In genomic region chr3:2156244-2156847, GRCh38 we compare ENCODE assay signal across 8 cellular contexts. TPM values are rescaled to one million over a fixed set of nuclear protein-coding genes. Genes with fewer than 3 reads are reported as not detected.
DNase-seq lines count a peak whose midpoint lies in the region; ATAC-seq and TF ChIP-seq lines count a peak whose summit lies in the region.

No MANE protein-coding gene starts in this region.

- TF ChIP-seq POLR2A in gastrocnemius medialis (IDR thresholded peaks at IDR 0.05) = no peak

- no peak for ATAC-seq in DND-41 (ENCODE audit: insufficient read depth, low read depth)
- ATAC-seq in GM21515 (IDR thresholded peaks at IDR 0.05; ENCODE audit: unreplicated experiment) = peak; percentile 64
- ATAC-seq in gastrocnemius medialis = no peak

- no peaks in the 10 kb centered on the region for H3K36me3 ChIP-seq in DND-41 (ENCODE audit: insufficient read depth, low read length)
- H3K36me3 ChIP-seq in fibroblast of lung (ENCODE audit: control insufficient read depth, insufficient read depth, low read length) = no peaks in the 10 kb centered on the region
- H3K36me3 ChIP-seq in gastrocnemius medialis = no peaks in the 10 kb centered on the region

- DNase-seq in DND-41 (no peak), NCI-H82 treated with DMSO at 0.1 percent for 48 hours (lab: John Stamatoyannopoulos, UW; ENCODE audit: unreplicated experiment) (peak; percentile 50), fibroblast of lung (ENCODE audit: low read depth in 2 of 2) (no peak), superior temporal gyrus (ENCODE audit: extremely low spot score) (no peak), NCI-H2227 treated with DMSO at 0.1 percent for 48 hours (lab: John Stamatoyannopoulos, UW) (no peak), gastrocnemius medialis (no peak), NOMO-1 treated with DMSO at 0.1 percent for 48 hours (lab: John Stamatoyannopoulos, UW; ENCODE audit: unreplicated experiment) (no peak)

- H3K27ac ChIP-seq in DND-41 (ENCODE audit: low read length) (no peak overlapping the region), fibroblast of lung (ENCODE audit: insufficient read depth, low read length) (no peak overlapping the region), gastrocnemius medialis (no peak overlapping the region)

- H3K4me3 ChIP-seq in DND-41 (ENCODE audit: low read depth in 1 of 2, low read length in 2 of 2) = no peak overlapping the region
- H3K4me3 ChIP-seq in fibroblast of lung (replicated peaks in 1 of 4; ENCODE audit: control extremely low read depth in 1 of 4, insufficient read depth in 1 of 4, low read depth in 3 of 4, low read length in 4 of 4) = no peak overlapping the region
- H3K4me3 ChIP-seq in gastrocnemius medialis = no peak overlapping the region

- H3K79me2 ChIP-seq in DND-41 (ENCODE audit: insufficient read depth, low read length) (no peaks in the 10 kb centered on the region), fibroblast of lung (ENCODE audit: control insufficient read depth, insufficient read depth, low read length) (no peaks in the 10 kb centered on the region)

- TF ChIP-seq CTCF in DND-41 (IDR thresholded peaks at IDR 0.05; ENCODE audit: borderline replicate concordance, extremely low read depth, low read length, poor library complexity, severe bottlenecking) (peak; percentile 42), fibroblast of lung (conservative IDR thresholded peaks at IDR 0.05 in 1 of 2, IDR thresholded peaks at IDR 0.05 in 1 of 2; ENCODE audit: low read depth in 1 of 2, low read length in 2 of 2) (peak; percentile 10 to 28), gastrocnemius medialis (IDR thresholded peaks at IDR 0.05 in 4 of 5, conservative IDR thresholded peaks at IDR 0.05 in 1 of 5) (no peak)

- H3K9ac ChIP-seq in DND-41 (ENCODE audit: low read depth, low read length) (no peak overlapping the region), fibroblast of lung (ENCODE audit: insufficient read depth, low read length) (no peak overlapping the region)

- H2AFZ ChIP-seq in DND-41 (ENCODE audit: low read depth, low read length) (no peak overlapping the region), fibroblast of lung (ENCODE audit: low read length) (no peak overlapping the region)

- no peak overlapping the region for H3K4me2 ChIP-seq in DND-41 (ENCODE audit: insufficient read depth, low read length)
- H3K4me2 ChIP-seq in fibroblast of lung (ENCODE audit: extremely low read depth, insufficient read depth, low read length) = no peak overlapping the region

- H4K20me1 ChIP-seq in DND-41 (ENCODE audit: insufficient read depth, low read length) (no peaks in the 10 kb centered on the region), fibroblast of lung (ENCODE audit: control insufficient read depth, extremely low read depth, insufficient read depth, low read length) (no peaks in the 10 kb centered on the region)

- in situ Hi-C loops in gastrocnemius medialis (cut with MboI; ENCODE audit: low sequenced_read_pairs in 4 of 4) = no loop called here

- no peaks in the 10 kb centered on the region for H3K4me1 ChIP-seq in DND-41 (ENCODE audit: insufficient read depth, low read length)
- H3K4me1 ChIP-seq in fibroblast of lung (ENCODE audit: control insufficient read depth, extremely low read depth, insufficient read depth, low read length) = no peaks in the 10 kb centered on the region
- no peaks in the 10 kb centered on the region for H3K4me1 ChIP-seq in gastrocnemius medialis

- H3K9me3 ChIP-seq in DND-41 (ENCODE audit: insufficient read depth, low read length, severe bottlenecking) = no peaks in the 10 kb centered on the region
- no peaks in the 10 kb centered on the region for H3K9me3 ChIP-seq in fibroblast of lung (ENCODE audit: control insufficient read depth, insufficient read depth, low read depth, low read length)
- no peaks in the 10 kb centered on the region for H3K9me3 ChIP-seq in gastrocnemius medialis

- intact Hi-C loops in gastrocnemius medialis (cut with DNase I; ENCODE audit: low total_unique reads) = no loop called here

- H3K27me3 ChIP-seq in DND-41 (ENCODE audit: insufficient read depth, low read length, poor library complexity) (no peaks in the 10 kb centered on the region), fibroblast of lung (ENCODE audit: control insufficient read depth, insufficient read depth, low read length) (no peaks in the 10 kb centered on the region), gastrocnemius medialis (no peaks in the 10 kb centered on the region)

RNA-seq across cellular contexts. Expression of gene CNTN4, which starts 57.7 kb away (rescaled TPM):
- total RNA-seq in fibroblast of lung (0.17 and 0.51 TPM in 2 replicates), gastrocnemius medialis (1 to 10 TPM in 3 of 4 donors, under 1 TPM in 1; 0.51 to 1.9 (median 1.4) TPM)
- polyA plus RNA-seq in fibroblast of lung = 0.69 TPM in 1 of 2 replicates, not detected in the other
- polyA plus RNA-seq in fibroblast of lung (2012) = 0.33 TPM in 1 of 2 replicates, not detected in the other
- polyA minus RNA-seq in fibroblast of lung (ENCODE audit: low replicate concordance) = not detected in 2 replicates

Comparison
In these comparisons a context has a peak if more than half of its experiments do, and no peak if none do; other contexts are left out.
1. CTCF ChIP-seq: peak in DND-41 (single experiment) and fibroblast of lung (2 of 2); none in gastrocnemius medialis (0 of 5).